ENCODE assay signal across 1 cellular context in genomic region chr3:128845695-128846491, GRCh38.
TF ChIP-seq lines count a peak whose summit lies in the region.

No MANE protein-coding gene starts in this region.

TF ChIP-seq in HepG2, 621 proteins besides CTCF, POLR2A, EP300 and RAD21 (continued from another document and continues in another):
- TF ChIP-seq, protein P1, sequence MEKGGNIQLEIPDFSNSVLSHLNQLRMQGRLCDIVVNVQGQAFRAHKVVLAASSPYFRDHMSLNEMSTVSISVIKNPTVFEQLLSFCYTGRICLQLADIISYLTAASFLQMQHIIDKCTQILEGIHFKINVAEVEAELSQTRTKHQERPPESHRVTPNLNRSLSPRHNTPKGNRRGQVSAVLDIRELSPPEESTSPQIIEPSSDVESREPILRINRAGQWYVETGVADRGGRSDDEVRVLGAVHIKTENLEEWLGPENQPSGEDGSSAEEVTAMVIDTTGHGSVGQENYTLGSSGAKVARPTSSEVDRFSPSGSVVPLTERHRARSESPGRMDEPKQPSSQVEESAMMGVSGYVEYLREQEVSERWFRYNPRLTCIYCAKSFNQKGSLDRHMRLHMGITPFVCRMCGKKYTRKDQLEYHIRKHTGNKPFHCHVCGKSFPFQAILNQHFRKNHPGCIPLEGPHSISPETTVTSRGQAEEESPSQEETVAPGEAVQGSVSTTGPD (CRISPR knock-in tag; IDR thresholded peaks at IDR 0.05) = peak; percentile 41; the same call in 1 of the 2 replicates
- TF ChIP-seq, protein P2, sequence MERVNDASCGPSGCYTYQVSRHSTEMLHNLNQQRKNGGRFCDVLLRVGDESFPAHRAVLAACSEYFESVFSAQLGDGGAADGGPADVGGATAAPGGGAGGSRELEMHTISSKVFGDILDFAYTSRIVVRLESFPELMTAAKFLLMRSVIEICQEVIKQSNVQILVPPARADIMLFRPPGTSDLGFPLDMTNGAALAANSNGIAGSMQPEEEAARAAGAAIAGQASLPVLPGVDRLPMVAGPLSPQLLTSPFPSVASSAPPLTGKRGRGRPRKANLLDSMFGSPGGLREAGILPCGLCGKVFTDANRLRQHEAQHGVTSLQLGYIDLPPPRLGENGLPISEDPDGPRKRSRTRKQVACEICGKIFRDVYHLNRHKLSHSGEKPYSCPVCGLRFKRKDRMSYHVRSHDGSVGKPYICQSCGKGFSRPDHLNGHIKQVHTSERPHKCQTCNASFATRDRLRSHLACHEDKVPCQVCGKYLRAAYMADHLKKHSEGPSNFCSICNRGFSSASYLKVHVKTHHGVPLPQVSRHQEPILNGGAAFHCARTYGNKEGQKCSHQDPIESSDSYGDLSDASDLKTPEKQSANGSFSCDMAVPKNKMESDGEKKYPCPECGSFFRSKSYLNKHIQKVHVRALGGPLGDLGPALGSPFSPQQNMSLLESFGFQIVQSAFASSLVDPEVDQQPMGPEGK (CRISPR knock-in tag; IDR thresholded peaks at IDR 0.05) = peak; percentile 64
- TF ChIP-seq DNMT1 (CRISPR knock-in tag; IDR thresholded peaks at IDR 0.05) = 0 out of 2 replicates have a peak, but pooled peaks have one; percentile 34
- no peak for TF ChIP-seq CCAR2 (optimal IDR thresholded peaks at IDR 0.05; ENCODE audit: low read depth, low read length)
- TF ChIP-seq RXRA (CRISPR knock-in tag; IDR thresholded peaks at IDR 0.05) = peak; percentile 84
- TF ChIP-seq SP5 (CRISPR knock-in tag; IDR thresholded peaks at IDR 0.05; ENCODE audit: borderline replicate concordance, low read depth) = peak; percentile 74
- no peak for TF ChIP-seq SRF (IDR thresholded peaks at IDR 0.05; ENCODE audit: low read depth, low read length)
- TF ChIP-seq ZSCAN29 (CRISPR knock-in tag; conservative IDR thresholded peaks at IDR 0.05) = no peak
- peak; percentile 49 for TF ChIP-seq STAG1 (CRISPR knock-in tag; IDR thresholded peaks at IDR 0.05)
- peak; percentile 8; the same call in 1 of the 2 replicates for TF ChIP-seq BORCS8-MEF2B (CRISPR knock-in tag; IDR thresholded peaks at IDR 0.05)
- TF ChIP-seq ZSCAN30 (CRISPR knock-in tag; IDR thresholded peaks at IDR 0.05) = no peak
- TF ChIP-seq TBX2 (CRISPR knock-in tag; IDR thresholded peaks at IDR 0.05; ENCODE audit: borderline replicate concordance) = peak; percentile 37; the same call in 1 of the 2 replicates
- TF ChIP-seq ZNF7 (CRISPR knock-in tag; IDR thresholded peaks at IDR 0.05) = no peak
- peak; percentile 45; the same call in 1 of the 2 replicates for TF ChIP-seq POGZ (CRISPR knock-in tag; IDR thresholded peaks at IDR 0.05)
- TF ChIP-seq RELA (CRISPR knock-in tag; IDR thresholded peaks at IDR 0.05) = no peak
- no peak for TF ChIP-seq SP2 (CRISPR knock-in tag; IDR thresholded peaks at IDR 0.05)
- TF ChIP-seq, protein P3, sequence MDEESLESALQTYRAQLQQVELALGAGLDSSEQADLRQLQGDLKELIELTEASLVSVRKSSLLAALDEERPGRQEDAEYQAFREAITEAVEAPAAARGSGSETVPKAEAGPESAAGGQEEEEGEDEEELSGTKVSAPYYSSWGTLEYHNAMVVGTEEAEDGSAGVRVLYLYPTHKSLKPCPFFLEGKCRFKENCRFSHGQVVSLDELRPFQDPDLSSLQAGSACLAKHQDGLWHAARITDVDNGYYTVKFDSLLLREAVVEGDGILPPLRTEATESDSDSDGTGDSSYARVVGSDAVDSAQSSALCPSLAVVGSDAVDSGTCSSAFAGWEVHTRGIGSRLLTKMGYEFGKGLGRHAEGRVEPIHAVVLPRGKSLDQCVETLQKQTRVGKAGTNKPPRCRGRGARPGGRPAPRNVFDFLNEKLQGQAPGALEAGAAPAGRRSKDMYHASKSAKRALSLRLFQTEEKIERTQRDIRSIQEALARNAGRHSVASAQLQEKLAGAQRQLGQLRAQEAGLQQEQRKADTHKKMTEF (CRISPR knock-in tag; IDR thresholded peaks at IDR 0.05) = peak; percentile 40; the same call in 1 of the 2 replicates
- TF ChIP-seq MYC (CRISPR knock-in tag; IDR thresholded peaks at IDR 0.05; ENCODE audit: borderline replicate concordance) = 0 out of 2 replicates have a peak, but pooled peaks have one; percentile 27
- 0 out of 2 replicates have a peak, but pooled peaks have one; percentile 17 for TF ChIP-seq ZFP90 (CRISPR knock-in tag; IDR thresholded peaks at IDR 0.05; ENCODE audit: borderline replicate concordance)
- TF ChIP-seq ZNF788 (CRISPR knock-in tag; IDR thresholded peaks at IDR 0.05; ENCODE audit: borderline replicate concordance) = peak; percentile 59; the same call in 1 of the 2 replicates
- TF ChIP-seq NKX3-1 (CRISPR knock-in tag; IDR thresholded peaks at IDR 0.05) = no peak
- TF ChIP-seq E2F1 (CRISPR knock-in tag; IDR thresholded peaks at IDR 0.05) = peak; percentile 42; the same call in 1 of the 2 replicates
- peak; percentile 41; the same call in 1 of the 2 replicates for TF ChIP-seq MAZ (IDR thresholded peaks at IDR 0.05; ENCODE audit: borderline replicate concordance, low read depth, low read length)
- peak; percentile 49; the same call in 1 of the 2 replicates for TF ChIP-seq MAZ (CRISPR knock-in tag; IDR thresholded peaks at IDR 0.05; ENCODE audit: low read depth)
- 0 out of 2 replicates have a peak, but pooled peaks have one; percentile 53 for TF ChIP-seq ZNF619 (CRISPR knock-in tag; IDR thresholded peaks at IDR 0.05)
- TF ChIP-seq ZNF546 (CRISPR knock-in tag; conservative IDR thresholded peaks at IDR 0.05) = 0 out of 2 replicates have a peak, but pooled peaks have one; percentile 40
- TF ChIP-seq CBFB (CRISPR knock-in tag; IDR thresholded peaks at IDR 0.05) = no peak
- no peak for TF ChIP-seq ZNF672 (CRISPR knock-in tag; IDR thresholded peaks at IDR 0.05)
- 0 out of 2 replicates have a peak, but pooled peaks have one; percentile 17 for TF ChIP-seq HOMEZ (CRISPR knock-in tag; IDR thresholded peaks at IDR 0.05; ENCODE audit: low read depth)
- TF ChIP-seq, protein P4, sequence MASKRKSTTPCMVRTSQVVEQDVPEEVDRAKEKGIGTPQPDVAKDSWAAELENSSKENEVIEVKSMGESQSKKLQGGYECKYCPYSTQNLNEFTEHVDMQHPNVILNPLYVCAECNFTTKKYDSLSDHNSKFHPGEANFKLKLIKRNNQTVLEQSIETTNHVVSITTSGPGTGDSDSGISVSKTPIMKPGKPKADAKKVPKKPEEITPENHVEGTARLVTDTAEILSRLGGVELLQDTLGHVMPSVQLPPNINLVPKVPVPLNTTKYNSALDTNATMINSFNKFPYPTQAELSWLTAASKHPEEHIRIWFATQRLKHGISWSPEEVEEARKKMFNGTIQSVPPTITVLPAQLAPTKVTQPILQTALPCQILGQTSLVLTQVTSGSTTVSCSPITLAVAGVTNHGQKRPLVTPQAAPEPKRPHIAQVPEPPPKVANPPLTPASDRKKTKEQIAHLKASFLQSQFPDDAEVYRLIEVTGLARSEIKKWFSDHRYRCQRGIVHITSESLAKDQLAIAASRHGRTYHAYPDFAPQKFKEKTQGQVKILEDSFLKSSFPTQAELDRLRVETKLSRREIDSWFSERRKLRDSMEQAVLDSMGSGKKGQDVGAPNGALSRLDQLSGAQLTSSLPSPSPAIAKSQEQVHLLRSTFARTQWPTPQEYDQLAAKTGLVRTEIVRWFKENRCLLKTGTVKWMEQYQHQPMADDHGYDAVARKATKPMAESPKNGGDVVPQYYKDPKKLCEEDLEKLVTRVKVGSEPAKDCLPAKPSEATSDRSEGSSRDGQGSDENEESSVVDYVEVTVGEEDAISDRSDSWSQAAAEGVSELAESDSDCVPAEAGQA (IDR thresholded peaks at IDR 0.05; ENCODE audit: low read depth) = no peak
- TF ChIP-seq, protein P4 (CRISPR knock-in tag; IDR thresholded peaks at IDR 0.05; ENCODE audit: borderline replicate concordance) = no peak
- TF ChIP-seq ZNF83 (CRISPR knock-in tag; IDR thresholded peaks at IDR 0.05; ENCODE audit: borderline replicate concordance) = no peak
- peak; percentile 41; the same call in 1 of the 2 replicates for TF ChIP-seq TFDP1 (CRISPR knock-in tag; IDR thresholded peaks at IDR 0.05; ENCODE audit: borderline replicate concordance)
- TF ChIP-seq KDM3A (CRISPR knock-in tag; IDR thresholded peaks at IDR 0.05; ENCODE audit: low read depth) = peak; percentile 83; the same call in 1 of the 2 replicates
- TF ChIP-seq ZNF772 (CRISPR knock-in tag; IDR thresholded peaks at IDR 0.05) = peak; percentile 69; the same call in 1 of the 2 replicates
- TF ChIP-seq PHF21A (CRISPR knock-in tag; IDR thresholded peaks at IDR 0.05) = peak; percentile 20; the same call in 1 of the 2 replicates
- TF ChIP-seq ARID5B (CRISPR knock-in tag; IDR thresholded peaks at IDR 0.05) = peak; percentile 42; the same call in 1 of the 2 replicates
- no peak for TF ChIP-seq ZNF329 (CRISPR knock-in tag; IDR thresholded peaks at IDR 0.05; ENCODE audit: low read depth)
- 0 out of 2 replicates have a peak, but pooled peaks have one; percentile 8 for TF ChIP-seq ARHGAP35 (CRISPR knock-in tag; IDR thresholded peaks at IDR 0.05; ENCODE audit: borderline replicate concordance)
- TF ChIP-seq TFAP4 (IDR thresholded peaks at IDR 0.05; ENCODE audit: borderline replicate concordance, low read depth) = peak; percentile 61; the same call in 1 of the 2 replicates
- TF ChIP-seq GABPA (IDR thresholded peaks at IDR 0.05; ENCODE audit: low read depth, low read length) = no peak
- no peak for TF ChIP-seq GABPA (CRISPR knock-in tag; IDR thresholded peaks at IDR 0.05; ENCODE audit: low read depth)
